Comparison of ENCODE assay signal across 8 cellular contexts in genomic region chr11:8681837-8682218, GRCh38. TPM values are rescaled to one million over a fixed set of nuclear protein-coding genes. Genes with fewer than 3 reads are reported as not detected.
DNase-seq lines count a peak whose midpoint lies in the region; ATAC-seq and TF ChIP-seq lines count a peak whose summit lies in the region.

No MANE protein-coding gene starts in this region.

- peaks cover 55% of the 10 kb centered on the region for H3K79me2 ChIP-seq in HCT116 (ENCODE audit: insufficient read depth, low read length)

- peaks cover 38% of the 10 kb centered on the region for H3K4me1 Mint-ChIP-seq in activated CD8-positive, alpha-beta T cell treated with anti-CD3 and anti-CD28 coated beads for 36 hours (ENCODE audit: low read depth)

- no peaks in the 10 kb centered on the region for H3K9me2 ChIP-seq in HCT116 (ENCODE audit: insufficient read depth)

- H3K9me3 Mint-ChIP-seq in activated CD8-positive, alpha-beta T cell treated with anti-CD3 and anti-CD28 coated beads for 36 hours = no peaks in the 10 kb centered on the region

- H3K36me3 Mint-ChIP-seq in activated CD8-positive, alpha-beta T cell treated with anti-CD3 and anti-CD28 coated beads for 36 hours (ENCODE audit: low read depth) = peaks cover 74% of the 10 kb centered on the region

- TF ChIP-seq POLR2A in HCT116 (IDR thresholded peaks at IDR 0.05; ENCODE audit: borderline replicate concordance, extremely low read depth, insufficient read depth, insufficient read length) (no peak), spleen (IDR thresholded peaks at IDR 0.05) (no peak)

- POLR2A ChIA-PET in HCT116 (lab: Charles Lee) = interaction anchor here (0.7 to 1.8 kb wide), 9 partner anchors 9 to 278 kb away, joined by 3 to 14 read pairs (median 4); partner anchors contain the start of gene AKIP1
- POLR2A ChIA-PET in activated CD8-positive, alpha-beta T cell treated with anti-CD3 and anti-CD28 coated beads for 36 hours (lab: Charles Lee) = interaction anchor here (0.7 to 2.6 kb wide), 17 partner anchors 8 to 1615 kb away, joined by 3 to 16 read pairs (median 7); partner anchors contain the start of genes AKIP1, STK33 and TMEM9B

- H3K9ac ChIP-seq in HCT116 (ENCODE audit: low read length) = peak overlapping the region; percentile 99

- H3K4me3 Mint-ChIP-seq in activated CD8-positive, alpha-beta T cell treated with anti-CD3 and anti-CD28 coated beads for 36 hours = peak overlapping the region; percentile 93

- intact Hi-C loops in HCT116 (cut with micrococcal nuclease) = no loop called here
- intact Hi-C loops in activated CD8-positive, alpha-beta T cell treated with anti-CD3 and anti-CD28 coated beads for 36 hours (cut with micrococcal nuclease) = no loop called here
- intact Hi-C loops in spleen (cut with DNase I; ENCODE audit: low total_unique reads) = loop anchor here (10.0 kb wide), 2 partner anchors 133 to 283 kb away; partner anchors contain the start of gene TMEM9B

- peak; percentile 4; the same call in 1 of the 2 replicates for ATAC-seq in HCT116
- no peak for ATAC-seq in activated CD8-positive, alpha-beta T cell treated with anti-CD3 and anti-CD28 coated beads for 36 hours
- no peak for ATAC-seq in GM21717 (IDR thresholded peaks at IDR 0.05; ENCODE audit: unreplicated experiment)
- no peak for ATAC-seq in left lobe of liver

- CTCF ChIA-PET in HCT116 (lab: Charles Lee) = no interaction called here
- CTCF ChIA-PET in activated CD8-positive, alpha-beta T cell treated with anti-CD3 and anti-CD28 coated beads for 36 hours (lab: Charles Lee) = interaction anchor here (0.8 kb wide), 1 partner anchor 278 kb away, joined by 3 read pairs; no protein-coding TSS in a partner anchor

- H3K4me3 ChIP-seq in HCT116 (replicated peaks in 1 of 2; ENCODE audit: low read depth in 1 of 2, low read length in 2 of 2) (peak overlapping the region; percentile 76 to 93), iPS-11a (ENCODE audit: low read depth, low read length) (peak overlapping the region; percentile 99), spleen (peak overlapping the region; percentile 61 to 95 (median 81))

- TF ChIP-seq RAD21 in HCT116 (IDR thresholded peaks at IDR 0.05; ENCODE audit: low read depth) = no peak

- H3K27ac ChIP-seq in HCT116 (ENCODE audit: low read depth, low read length) (peak overlapping the region; percentile 97), spleen (peak overlapping the region; percentile 88 to 99 (median 96))

- no TSS peak for BruUV-seq in HCT116 (replicated peaks; lab: Mats Ljungman, UMichigan)

- H4K20me1 ChIP-seq in HCT116 (ENCODE audit: insufficient read depth) = peaks cover 3% of the 10 kb centered on the region; the same call in 1 of the 2 replicates

- 42 to 51% (median 49%) methylated on average over 8 of the region's 8 CpGs for WGBS in spleen, 5 donors

- no peaks in the 10 kb centered on the region for H3K27me3 ChIP-seq in HCT116 (ENCODE audit: insufficient read depth, low read length)
- no peaks in the 10 kb centered on the region for H3K27me3 ChIP-seq in spleen (replicated peaks in 1 of 7)

- H3K36me3 ChIP-seq in HCT116 (ENCODE audit: control insufficient read depth in 1 of 2, insufficient read depth in 2 of 2, low read length in 2 of 2) (peaks cover 25 to 50% of the 10 kb centered on the region in 2 experiments), spleen (peaks cover 0 to 51% (median 29%) of the 10 kb centered on the region in 6 donors)

- H3K9me3 ChIP-seq in HCT116 (ENCODE audit: control insufficient read depth in 1 of 2, insufficient read depth in 1 of 2, low read depth in 1 of 2, low read length in 2 of 2) (no peaks in the 10 kb centered on the region), spleen (no peaks in the 10 kb centered on the region)

- H3K27me3 Mint-ChIP-seq in activated CD8-positive, alpha-beta T cell treated with anti-CD3 and anti-CD28 coated beads for 36 hours = no peaks in the 10 kb centered on the region

- peak overlapping the region; percentile 80 for H3K4me2 ChIP-seq in HCT116 (ENCODE audit: low read length)

- no peak overlapping the region for H2AFZ ChIP-seq in HCT116 (ENCODE audit: low read depth, low read length, poor library complexity, severe bottlenecking)

- TF ChIP-seq CTCF in HCT116 (IDR thresholded peaks at IDR 0.05 in 2 of 3, conservative IDR thresholded peaks at IDR 0.05 in 1 of 3; ENCODE audit: borderline replicate concordance in 1 of 3, insufficient read depth in 1 of 3, low read depth in 2 of 3, low read length in 2 of 3) (no peak), spleen (IDR thresholded peaks at IDR 0.05 in 8 of 11, conservative IDR thresholded peaks at IDR 0.05 in 3 of 11) (no peak)
- TF ChIP-seq CTCF in activated CD8-positive, alpha-beta T cell treated with anti-CD3 and anti-CD28 coated beads for 36 hours (IDR thresholded peaks at IDR 0.05) = no peak

- RAD21 ChIA-PET in HCT116 (lab: Charles Lee; ENCODE audit: low non-redundant PET in 1 of 2, low total read pairs in 2 of 2, uncharacterized antibody in 2 of 2, unreplicated experiment in 2 of 2) = no interaction called here

- DNase-seq in HCT116 (ENCODE audit: low read depth, low spot score) (no peak), spleen (no peak), left lobe of liver (ENCODE audit: low spot score) (no peak), GM19240 (ENCODE audit: insufficient read length, low spot score) (no peak)
- DNase-seq in activated CD8-positive, alpha-beta T cell treated with anti-CD3 and anti-CD28 coated beads for 36 hours = peak; percentile 20
- DNase-seq in stimulated activated CD4-positive, alpha-beta T cell treated with anti-CD3 and anti-CD28 coated beads, Interleukin-15, amount 100 ng/mL, for 24 hours = no peak

- peak overlapping the region; percentile 97 for H3K27ac Mint-ChIP-seq in activated CD8-positive, alpha-beta T cell treated with anti-CD3 and anti-CD28 coated beads for 36 hours

- H3K4me1 ChIP-seq in HCT116 (ENCODE audit: control insufficient read depth in 1 of 2, insufficient read depth in 2 of 2, low read length in 2 of 2) (peaks cover 20 to 35% of the 10 kb centered on the region in 2 experiments), spleen (peaks cover 17 to 48% (median 39%) of the 10 kb centered on the region in 6 donors)

TF ChIP-seq in HCT116, 20 proteins besides CTCF, POLR2A, EP300 and RAD21:
- no peak for TF ChIP-seq FOSL1 (IDR thresholded peaks at IDR 0.05; ENCODE audit: low read depth)
- no peak for TF ChIP-seq EGR1 (IDR thresholded peaks at IDR 0.05; ENCODE audit: low read depth)
- TF ChIP-seq YY1 (IDR thresholded peaks at IDR 0.05; ENCODE audit: extremely low read depth, insufficient replicate concordance, low read depth, low read length) = no peak
- no peak for TF ChIP-seq ZBTB33 (IDR thresholded peaks at IDR 0.05; ENCODE audit: extremely low read depth, insufficient replicate concordance, low read length)
- TF ChIP-seq, protein P1, sequence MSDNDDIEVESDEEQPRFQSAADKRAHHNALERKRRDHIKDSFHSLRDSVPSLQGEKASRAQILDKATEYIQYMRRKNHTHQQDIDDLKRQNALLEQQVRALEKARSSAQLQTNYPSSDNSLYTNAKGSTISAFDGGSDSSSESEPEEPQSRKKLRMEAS (IDR thresholded peaks at IDR 0.05) = no peak
- TF ChIP-seq JUND (IDR thresholded peaks at IDR 0.05) = no peak

RNA-seq across cellular contexts. Expression of gene TRIM66, which starts 0.6 kb away (rescaled TPM):
- 24.8 TPM for total RNA-seq in HCT116 (2021; ENCODE audit: unreplicated experiment)
- 7.9 and 9.3 TPM in 2 replicates for polyA plus RNA-seq in HCT116 (2012)
- 10 to 100 TPM; 24.7 to 28.4 TPM for total RNA-seq in activated CD8-positive, alpha-beta T cell treated with anti-CD3 and anti-CD28 coated beads for 36 hours
- 10 to 100 TPM in 5 of 7 donors, 1 to 10 TPM in 2; 5.3 to 22.8 (median 12.6) TPM for total RNA-seq in spleen
- polyA plus RNA-seq in spleen = 1 to 10 TPM in 2 of 3 donors, under 1 TPM in 1; 0.86 to 4.3 (median 2.3) TPM
- 13.3 TPM for total RNA-seq in left lobe of liver

RNA-seq across cellular contexts. Expression of gene RPL27A, which starts 0.8 kb away (rescaled TPM):
- total RNA-seq in HCT116 (2021; ENCODE audit: unreplicated experiment) = 1,055 TPM
- 3,070 and 3,597 TPM in 2 replicates for polyA plus RNA-seq in HCT116 (2012)
- total RNA-seq in activated CD8-positive, alpha-beta T cell treated with anti-CD3 and anti-CD28 coated beads for 36 hours = 100 to 1,000 TPM; 959 to 987 TPM
- total RNA-seq in spleen = 1,000 to 10,000 TPM in 4 of 7 donors, 100 to 1,000 TPM in 3; 845 to 1,581 (median 1,127) TPM
- polyA plus RNA-seq in spleen = 1,000 to 10,000 TPM; 6,984 to 8,152 (median 7,296) TPM
- total RNA-seq in left lobe of liver = 215 TPM
